Comparison of ENCODE assay signal across 8 cellular contexts in genomic region chrX:110317820-110318663, GRCh38. TPM values are rescaled to one million over a fixed set of nuclear protein-coding genes. Genes with fewer than 3 reads are reported as not detected.
A peak's percentile ranks its signal among the peaks of the same experiment; 100 is the strongest.
DNase-seq lines count a peak whose midpoint lies in the region; ATAC-seq and TF ChIP-seq lines count a peak whose summit lies in the region.

TSS of gene AMMECR1 (minus strand) at chrX:110318085. CDS start at chrX:110318071, 14 bp downstream.

- H3K4me3 Mint-ChIP-seq in endothelial cell (ENCODE audit: unreplicated experiment): peak within 1 kb of the TSS; percentile 97

- peaks cover 4% of the 10 kb centered on the region for H3K27me3 Mint-ChIP-seq in endothelial cell (ENCODE audit: unreplicated experiment)

- H3K36me3 Mint-ChIP-seq in endothelial cell (ENCODE audit: low read depth, unreplicated experiment): no peaks in the 10 kb centered on the region

- DNase-seq in COR-L47 (lab: John Stamatoyannopoulos, UW) (peak; percentile 74), HUDEP-2 (lab: John Stamatoyannopoulos, UW; ENCODE audit: unreplicated experiment in 76 of 76) (peak in 75 of 76 experiments; percentile 7 to 80 (median 66)), NOMO-1 treated with DMSO at 0.1 percent for 48 hours (lab: John Stamatoyannopoulos, UW; ENCODE audit: unreplicated experiment) (peak; percentile 69), endothelial cell (ENCODE audit: low spot score) (peak; percentile 71), middle frontal gyrus (ENCODE audit: extremely low spot score, low spot score) (peak; percentile 65)
- peak; percentile 61 for DNase-seq in activated CD8-positive, alpha-beta memory T cell treated with anti-CD3 and anti-CD28 coated beads, Interleukin-2, amount 50 U/mL, for 1 hour (ENCODE audit: extremely low read depth)
- DNase-seq in stimulated activated CD8-positive, alpha-beta memory T cell treated with anti-CD3 and anti-CD28 coated beads, Interleukin-15, amount 100 ng/mL, for 48 hours (ENCODE audit: low read depth in 2 of 2): peak; percentile 66 to 74

- peaks cover 20% of the 10 kb centered on the region for H3K4me1 Mint-ChIP-seq in endothelial cell (ENCODE audit: unreplicated experiment)

- no peak for TF ChIP-seq CTCF in endothelial cell (IDR thresholded peaks at IDR 0.05; ENCODE audit: unreplicated experiment)

- no peaks in the 10 kb centered on the region for H3K9me3 Mint-ChIP-seq in endothelial cell (ENCODE audit: unreplicated experiment)

- peak within 1 kb of the TSS; percentile 88 for H3K27ac Mint-ChIP-seq in endothelial cell (ENCODE audit: unreplicated experiment)

- ATAC-seq in GM21381 (IDR thresholded peaks at IDR 0.05; ENCODE audit: unreplicated experiment): peak; percentile 68

RNA-seq across cellular contexts. Expression of gene AMMECR1, which starts in this region (rescaled TPM):
- total RNA-seq in endothelial cell (ENCODE audit: unreplicated experiment): 16.1 TPM

Comparison
In these comparisons a context has a peak if more than half of its experiments do, and no peak if none do; other contexts are left out.
1. Peak in every context shown above with its lines: DNase-seq and ATAC-seq.